In the genomic region with DNA sequence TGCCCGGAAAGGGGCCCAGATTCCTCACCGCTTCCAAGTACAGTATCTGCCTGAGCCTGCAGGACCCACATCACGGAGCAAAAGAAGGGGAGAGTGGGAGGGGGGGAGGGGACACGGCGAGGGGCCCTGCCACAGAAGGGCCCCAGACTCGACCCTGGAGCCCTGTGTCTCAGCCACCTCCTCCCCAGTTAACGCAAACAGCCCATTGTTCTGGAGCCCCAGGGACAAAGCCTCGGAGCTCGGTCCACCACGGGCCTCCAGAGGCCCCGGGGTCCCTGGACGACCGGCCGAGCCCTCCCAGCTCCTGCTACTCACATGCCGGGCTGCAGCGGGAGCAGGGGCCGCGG, we compare ENCODE assay signal across 2 cellular contexts.
A peak's percentile ranks its signal among the peaks of the same experiment; 100 is the strongest.
TF ChIP-seq lines count a peak whose summit lies in the region.

No MANE protein-coding gene starts in this region.

TF ChIP-seq in IMR-90, 13 proteins besides CTCF, POLR2A, EP300 and RAD21:
- TF ChIP-seq BHLHE40 (IDR thresholded peaks at IDR 0.05; ENCODE audit: low read depth, low read length) (no peak), RFX5 (IDR thresholded peaks at IDR 0.05; ENCODE audit: low read depth, low read length) (no peak), MXI1 (IDR thresholded peaks at IDR 0.05; ENCODE audit: borderline replicate concordance, low read depth, low read length) (no peak)

TF ChIP-seq in H1, 55 proteins besides CTCF, POLR2A, EP300 and RAD21:
- TF ChIP-seq SIRT6 (IDR thresholded peaks at IDR 0.05; ENCODE audit: low read length), result no peak
- no peak for TF ChIP-seq BCL11A (IDR thresholded peaks at IDR 0.05; ENCODE audit: low read depth in 2 of 2, low read length in 2 of 2)
- TF ChIP-seq GTF2F1 (IDR thresholded peaks at IDR 0.05; ENCODE audit: borderline replicate concordance, low read depth, low read length), result no peak
- 0 out of 2 replicates have a peak, but pooled peaks have one; percentile 18 for TF ChIP-seq E2F6 (IDR thresholded peaks at IDR 0.05)
- no peak for TF ChIP-seq SRF (IDR thresholded peaks at IDR 0.05; ENCODE audit: low read depth, low read length)
- TF ChIP-seq RNF2 (IDR thresholded peaks at IDR 0.05; ENCODE audit: borderline replicate concordance, low read depth, low read length, missing control alignments, poor library complexity, severe bottlenecking), result no peak
TF ChIP-seq in H1: peak in this region for 1.
